14 cellular contexts compared by ENCODE assay signal in genomic region chr6:115363379-115363778, GRCh38.
DNase-seq lines count a peak whose midpoint lies in the region; ATAC-seq and TF ChIP-seq lines count a peak whose summit lies in the region.
"Had no signal": no experiment of that assay in that cellular context is flagged by ENCODE, and none has a peak within 500 bp of the region (broad histone marks: within the 10 kb centered on the region; RNA-seq: fewer than 3 reads in every experiment).

No MANE protein-coding gene starts in this region.

- no peak overlapping the region for H3K27ac ChIP-seq in coronary artery
- H3K27ac ChIP-seq: BLaER1 had no signal

- DNase-seq in DMS53 (lab: John Stamatoyannopoulos, UW) (no peak), coronary artery (ENCODE audit: low spot score) (no peak), foreskin melanocyte (no peak), NCI-H82 (lab: John Stamatoyannopoulos, UW) (no peak)
- DNase-seq: activated CD4-positive, alpha-beta memory T cell treated with anti-CD3 and anti-CD28 coated beads, Interleukin-2, amount 10 ng/mL, durations not matched to agents 7 days and 5 days; left ventricle myocardium superior; MM.1S; NCI-H2227 treated with DMSO at 0.1 percent for 48 hours; RPMI8226 had no signal

- no peak overlapping the region for H3K4me3 ChIP-seq in coronary artery
- H3K4me3 ChIP-seq: BLaER1 had no signal

- no peak for TF ChIP-seq CTCF in coronary artery (IDR thresholded peaks at IDR 0.05)

- ATAC-seq in GM18861 (IDR thresholded peaks at IDR 0.05; ENCODE audit: unreplicated experiment) = peak; percentile 90
- peak; percentile 73 for ATAC-seq in GM21381 (IDR thresholded peaks at IDR 0.05; ENCODE audit: unreplicated experiment)
- peak; percentile 68 for ATAC-seq in HG02885 (IDR thresholded peaks at IDR 0.05; ENCODE audit: poor library complexity, unreplicated experiment)
- ATAC-seq in HG03521 (IDR thresholded peaks at IDR 0.05; ENCODE audit: unreplicated experiment) = peak; percentile 65
- ATAC-seq: left ventricle myocardium superior had no signal
